In the genomic region with DNA sequence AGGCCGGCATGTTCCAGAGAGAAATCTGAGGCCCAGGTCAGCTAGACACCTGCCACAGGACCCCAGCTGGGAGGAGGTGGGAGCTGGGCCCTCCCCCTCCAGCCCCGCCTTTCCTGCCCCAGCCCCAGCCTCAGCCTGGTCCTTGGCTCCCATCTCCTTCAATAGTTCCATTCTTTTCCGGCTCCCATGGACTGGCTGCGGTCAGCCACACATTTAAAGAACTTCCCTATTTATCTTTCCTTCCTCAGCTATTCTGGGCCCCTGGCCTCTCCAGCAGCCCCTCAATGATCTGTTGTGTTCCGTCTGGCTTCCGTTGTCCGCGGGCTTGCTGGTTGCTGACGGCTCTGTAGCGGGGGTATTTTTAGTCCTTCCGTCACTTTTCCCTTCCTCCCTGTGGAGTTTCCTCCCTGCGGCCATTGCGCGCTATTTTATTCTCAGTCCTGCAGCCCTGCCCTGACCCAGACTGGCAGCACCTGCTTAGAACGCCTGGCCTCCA, we compare ENCODE assay signal across 11 cellular contexts.
DNase-seq lines count a peak whose midpoint lies in the region; ATAC-seq and TF ChIP-seq lines count a peak whose summit lies in the region.
"Had no signal": no experiment of that assay in that cellular context is flagged by ENCODE, and none has a peak within 500 bp of the region (broad histone marks: within the 10 kb centered on the region; RNA-seq: fewer than 3 reads in every experiment).

No MANE protein-coding gene starts in this region.

- H3K27me3 ChIP-seq in right lobe of liver (no peaks in the 10 kb centered on the region), tibial artery (no peaks in the 10 kb centered on the region)

- H3K9me3 ChIP-seq in right lobe of liver (no peaks in the 10 kb centered on the region), tibial artery (no peaks in the 10 kb centered on the region)

- H3K36me3 ChIP-seq in right lobe of liver (no peaks in the 10 kb centered on the region), tibial artery (peaks cover 0 to 60% (median 17%) of the 10 kb centered on the region in 3 donors)

- TF ChIP-seq CTCF in coronary artery (IDR thresholded peaks at IDR 0.05) (no peak), right lobe of liver (IDR thresholded peaks at IDR 0.05) (no peak), tibial artery (IDR thresholded peaks at IDR 0.05) (peak in 1 of 2 experiments; percentile 39)

- peak; percentile 1 for DNase-seq in activated CD4-positive, alpha-beta T cell treated with anti-CD3 and anti-CD28 coated beads, Interleukin-2, amount 10 ng/mL, durations not matched to agents 7 days and 5 days
- no peak for DNase-seq in activated CD4-positive, alpha-beta T cell treated with anti-CD3 and anti-CD28 coated beads for 48 hours
- DNase-seq in coronary artery (ENCODE audit: low spot score), result peak; percentile 92
- peak in 2 of 3 donors; percentile 47 to 56 for DNase-seq in right lobe of liver
- DNase-seq in tibial artery, result peak; percentile 82 to 92
- no peak for DNase-seq in NCI-H2196 treated with DMSO at 0.1 percent for 48 hours (lab: John Stamatoyannopoulos, UW; ENCODE audit: unreplicated experiment)
- DNase-seq in T1000 (lab: John Stamatoyannopoulos, UW), result no peak
- DNase-seq: NCI-H1105 treated with DMSO at 0.1 percent for 48 hours, SHP77 treated with DMSO at 0.1 percent for 48 hours had no signal

- H3K27ac ChIP-seq in coronary artery (peak overlapping the region; percentile 66 to 97), right lobe of liver (no peak overlapping the region), tibial artery (peak overlapping the region; percentile 83 to 91)

- H3K4me3 ChIP-seq in coronary artery (peak overlapping the region; percentile 59), right lobe of liver (no peak overlapping the region), tibial artery (peak overlapping the region; percentile 28 to 31)

- ATAC-seq in right lobe of liver (peak; percentile 39 to 74 (median 70)), HG03457 (IDR thresholded peaks at IDR 0.05; ENCODE audit: unreplicated experiment) (no peak)
- ATAC-seq: naive thymus-derived CD4-positive, alpha-beta T cell had no signal

- intact Hi-C loops in right lobe of liver (cut with DNase I) (no loop called here), tibial artery (cut with DNase I; ENCODE audit: low total_unique reads) (no loop called here)

- no peaks in the 10 kb centered on the region for H3K4me1 Mint-ChIP-seq in activated CD4-positive, alpha-beta T cell treated with anti-CD3 and anti-CD28 coated beads, Interleukin-2, amount 10 ng/mL, durations not matched to agents 7 days and 5 days
- H3K4me1 Mint-ChIP-seq: naive thymus-derived CD4-positive, alpha-beta T cell had no signal

- H3K36me3 Mint-ChIP-seq in activated CD4-positive, alpha-beta T cell treated with anti-CD3 and anti-CD28 coated beads, Interleukin-2, amount 10 ng/mL, durations not matched to agents 7 days and 5 days (ENCODE audit: low read depth), result no peaks in the 10 kb centered on the region
- H3K36me3 Mint-ChIP-seq: naive thymus-derived CD4-positive, alpha-beta T cell had no signal

- H3K27me3 Mint-ChIP-seq in activated CD4-positive, alpha-beta T cell treated with anti-CD3 and anti-CD28 coated beads, Interleukin-2, amount 10 ng/mL, durations not matched to agents 7 days and 5 days, result no peaks in the 10 kb centered on the region

- H3K4me1 ChIP-seq in right lobe of liver, result no peaks in the 10 kb centered on the region
- H3K4me1 ChIP-seq in tibial artery, result peaks cover 0 to 47% (median 28%) of the 10 kb centered on the region in 4 donors

- 55% methylated on average over 15 of the region's 15 CpGs for WGBS in right lobe of liver (ENCODE audit: insufficient coverage, low coverage, low lambda C conversion rate, missing lambda C conversion rate)

- no peak for TF ChIP-seq POLR2A in right lobe of liver (IDR thresholded peaks at IDR 0.05)

- no peak overlapping the region for H3K4me3 Mint-ChIP-seq in activated CD4-positive, alpha-beta T cell treated with anti-CD3 and anti-CD28 coated beads, Interleukin-2, amount 10 ng/mL, durations not matched to agents 7 days and 5 days
- H3K4me3 Mint-ChIP-seq: naive thymus-derived CD4-positive, alpha-beta T cell had no signal

- CTCF ChIA-PET in activated CD4-positive, alpha-beta T cell treated with anti-CD3 and anti-CD28 coated beads, Interleukin-2, amount 10 ng/mL, durations not matched to agents 7 days and 5 days (lab: Charles Lee), result no interaction called here

- H3K9me3 Mint-ChIP-seq in activated CD4-positive, alpha-beta T cell treated with anti-CD3 and anti-CD28 coated beads, Interleukin-2, amount 10 ng/mL, durations not matched to agents 7 days and 5 days, result no peaks in the 10 kb centered on the region

- POLR2A ChIA-PET in activated CD4-positive, alpha-beta T cell treated with anti-CD3 and anti-CD28 coated beads, Interleukin-2, amount 10 ng/mL, durations not matched to agents 7 days and 5 days (lab: Charles Lee), result no interaction called here

- H3K27ac Mint-ChIP-seq in activated CD4-positive, alpha-beta T cell treated with anti-CD3 and anti-CD28 coated beads, Interleukin-2, amount 10 ng/mL, durations not matched to agents 7 days and 5 days, result no peak overlapping the region
- H3K27ac Mint-ChIP-seq: naive thymus-derived CD4-positive, alpha-beta T cell had no signal

Comparison
In these comparisons a context has a peak if more than half of its experiments do, and no peak if none do; other contexts are left out.
1. DNase-seq: peak in activated CD4-positive, alpha-beta T cell treated with anti-CD3 and anti-CD28 coated beads, Interleukin-2, amount 10 ng/mL, durations not matched to agents 7 days and 5 days (single experiment), coronary artery (single experiment), right lobe of liver (2 of 3) and tibial artery (2 of 2); none in activated CD4-positive, alpha-beta T cell treated with anti-CD3 and anti-CD28 coated beads for 48 hours (single experiment), NCI-H2196 treated with DMSO at 0.1 percent for 48 hours (single experiment) and T1000 (single experiment).
2. H3K27ac ChIP-seq: peak in coronary artery (2 of 2) and tibial artery (2 of 2); none in right lobe of liver (0 of 3).
3. H3K4me3 ChIP-seq: peak in coronary artery (single experiment) and tibial artery (2 of 2); none in right lobe of liver (0 of 3).